ENCODE assay signal across 1 cellular context in the genomic region with DNA sequence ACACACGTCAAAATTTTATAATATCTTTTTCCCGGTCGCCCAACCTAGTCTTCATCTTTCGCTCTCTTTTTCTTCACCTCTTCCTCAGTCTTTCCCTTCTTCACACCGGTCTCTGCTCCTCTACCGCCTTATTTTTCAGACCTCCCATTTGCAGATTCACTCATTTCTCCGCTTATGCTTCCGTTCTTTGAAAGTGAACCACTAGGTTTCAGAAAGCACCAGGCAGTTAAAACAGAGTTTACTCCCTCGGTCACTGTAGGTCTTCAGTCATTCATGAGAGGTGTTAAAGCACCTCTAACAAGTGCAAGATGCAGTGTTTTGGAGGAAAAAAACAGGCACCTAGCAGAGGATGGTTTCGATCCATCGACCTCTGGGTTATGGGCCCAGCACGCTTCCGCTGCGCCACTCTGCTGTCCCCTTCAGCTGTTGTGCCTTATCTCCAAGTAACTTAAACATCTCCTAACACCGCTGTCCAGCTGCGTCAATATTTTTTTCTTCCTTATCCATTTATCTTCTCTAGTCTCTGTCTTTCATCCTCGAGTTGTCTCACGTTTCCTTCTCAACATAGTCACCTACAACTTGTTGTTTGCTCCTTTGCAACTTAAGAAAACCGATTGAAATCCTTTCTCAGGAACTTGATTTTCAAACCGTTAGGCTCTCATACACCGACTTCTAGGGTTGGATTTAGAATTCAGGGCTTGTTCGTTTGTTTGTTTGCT.
TF ChIP-seq lines count a peak whose summit lies in the region.

No MANE protein-coding gene starts in this region.

TF ChIP-seq in HepG2, 621 proteins besides CTCF, POLR2A, EP300 and RAD21 (continued from another document and continues in another):
- TF ChIP-seq, protein P1, sequence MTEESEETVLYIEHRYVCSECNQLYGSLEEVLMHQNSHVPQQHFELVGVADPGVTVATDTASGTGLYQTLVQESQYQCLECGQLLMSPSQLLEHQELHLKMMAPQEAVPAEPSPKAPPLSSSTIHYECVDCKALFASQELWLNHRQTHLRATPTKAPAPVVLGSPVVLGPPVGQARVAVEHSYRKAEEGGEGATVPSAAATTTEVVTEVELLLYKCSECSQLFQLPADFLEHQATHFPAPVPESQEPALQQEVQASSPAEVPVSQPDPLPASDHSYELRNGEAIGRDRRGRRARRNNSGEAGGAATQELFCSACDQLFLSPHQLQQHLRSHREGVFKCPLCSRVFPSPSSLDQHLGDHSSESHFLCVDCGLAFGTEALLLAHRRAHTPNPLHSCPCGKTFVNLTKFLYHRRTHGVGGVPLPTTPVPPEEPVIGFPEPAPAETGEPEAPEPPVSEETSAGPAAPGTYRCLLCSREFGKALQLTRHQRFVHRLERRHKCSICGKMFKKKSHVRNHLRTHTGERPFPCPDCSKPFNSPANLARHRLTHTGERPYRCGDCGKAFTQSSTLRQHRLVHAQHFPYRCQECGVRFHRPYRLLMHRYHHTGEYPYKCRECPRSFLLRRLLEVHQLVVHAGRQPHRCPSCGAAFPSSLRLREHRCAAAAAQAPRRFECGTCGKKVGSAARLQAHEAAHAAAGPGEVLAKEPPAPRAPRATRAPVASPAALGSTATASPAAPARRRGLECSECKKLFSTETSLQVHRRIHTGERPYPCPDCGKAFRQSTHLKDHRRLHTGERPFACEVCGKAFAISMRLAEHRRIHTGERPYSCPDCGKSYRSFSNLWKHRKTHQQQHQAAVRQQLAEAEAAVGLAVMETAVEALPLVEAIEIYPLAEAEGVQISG (CRISPR knock-in tag; IDR thresholded peaks at IDR 0.05), result peak; percentile 73
- no peak; the same call in 1 of the 2 replicates for TF ChIP-seq EHMT2 (IDR thresholded peaks at IDR 0.05; ENCODE audit: borderline replicate concordance, low read depth, low read length)
- peak; percentile 74 for TF ChIP-seq ZEB1 (IDR thresholded peaks at IDR 0.05; ENCODE audit: insufficient replicate concordance, low read depth)
- peak; percentile 93 for TF ChIP-seq ZFP36L1 (CRISPR knock-in tag; IDR thresholded peaks at IDR 0.05)
- TF ChIP-seq PITX1 (CRISPR knock-in tag; IDR thresholded peaks at IDR 0.05), result peak; percentile 70; the same call in 1 of the 2 replicates
- TF ChIP-seq, protein P2, sequence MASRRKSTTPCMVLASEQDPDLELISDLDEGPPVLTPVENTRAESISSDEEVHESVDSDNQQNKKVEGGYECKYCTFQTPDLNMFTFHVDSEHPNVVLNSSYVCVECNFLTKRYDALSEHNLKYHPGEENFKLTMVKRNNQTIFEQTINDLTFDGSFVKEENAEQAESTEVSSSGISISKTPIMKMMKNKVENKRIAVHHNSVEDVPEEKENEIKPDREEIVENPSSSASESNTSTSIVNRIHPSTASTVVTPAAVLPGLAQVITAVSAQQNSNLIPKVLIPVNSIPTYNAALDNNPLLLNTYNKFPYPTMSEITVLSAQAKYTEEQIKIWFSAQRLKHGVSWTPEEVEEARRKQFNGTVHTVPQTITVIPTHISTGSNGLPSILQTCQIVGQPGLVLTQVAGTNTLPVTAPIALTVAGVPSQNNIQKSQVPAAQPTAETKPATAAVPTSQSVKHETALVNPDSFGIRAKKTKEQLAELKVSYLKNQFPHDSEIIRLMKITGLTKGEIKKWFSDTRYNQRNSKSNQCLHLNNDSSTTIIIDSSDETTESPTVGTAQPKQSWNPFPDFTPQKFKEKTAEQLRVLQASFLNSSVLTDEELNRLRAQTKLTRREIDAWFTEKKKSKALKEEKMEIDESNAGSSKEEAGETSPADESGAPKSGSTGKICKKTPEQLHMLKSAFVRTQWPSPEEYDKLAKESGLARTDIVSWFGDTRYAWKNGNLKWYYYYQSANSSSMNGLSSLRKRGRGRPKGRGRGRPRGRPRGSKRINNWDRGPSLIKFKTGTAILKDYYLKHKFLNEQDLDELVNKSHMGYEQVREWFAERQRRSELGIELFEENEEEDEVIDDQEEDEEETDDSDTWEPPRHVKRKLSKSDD (CRISPR knock-in tag; IDR thresholded peaks at IDR 0.05; ENCODE audit: low read depth), result peak; percentile 72; the same call in 1 of the 2 replicates
- TF ChIP-seq, protein P3, sequence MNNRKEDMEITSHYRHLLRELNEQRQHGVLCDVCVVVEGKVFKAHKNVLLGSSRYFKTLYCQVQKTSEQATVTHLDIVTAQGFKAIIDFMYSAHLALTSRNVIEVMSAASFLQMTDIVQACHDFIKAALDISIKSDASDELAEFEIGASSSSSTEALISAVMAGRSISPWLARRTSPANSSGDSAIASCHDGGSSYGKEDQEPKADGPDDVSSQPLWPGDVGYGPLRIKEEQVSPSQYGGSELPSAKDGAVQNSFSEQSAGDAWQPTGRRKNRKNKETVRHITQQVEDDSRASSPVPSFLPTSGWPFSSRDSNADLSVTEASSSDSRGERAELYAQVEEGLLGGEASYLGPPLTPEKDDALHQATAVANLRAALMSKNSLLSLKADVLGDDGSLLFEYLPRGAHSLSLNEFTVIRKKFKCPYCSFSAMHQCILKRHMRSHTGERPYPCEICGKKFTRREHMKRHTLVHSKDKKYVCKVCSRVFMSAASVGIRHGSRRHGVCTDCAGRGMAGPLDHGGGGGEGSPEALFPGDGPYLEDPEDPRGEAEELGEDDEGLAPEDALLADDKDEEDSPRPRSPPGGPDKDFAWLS (CRISPR knock-in tag; IDR thresholded peaks at IDR 0.05; ENCODE audit: borderline replicate concordance), result 0 out of 2 replicates have a peak, but pooled peaks have one; percentile 26
- peak; percentile 30; the same call in 1 of the 2 replicates for TF ChIP-seq KDM1A (CRISPR knock-in tag; IDR thresholded peaks at IDR 0.05)
- TF ChIP-seq ZNF264 (CRISPR knock-in tag; IDR thresholded peaks at IDR 0.05), result peak; percentile 85; the same call in 1 of the 2 replicates
- TF ChIP-seq ZNF761 (CRISPR knock-in tag; conservative IDR thresholded peaks at IDR 0.05), result 0 out of 2 replicates have a peak, but pooled peaks have one; percentile 52
- no peak for TF ChIP-seq SRY (CRISPR knock-in tag; IDR thresholded peaks at IDR 0.05)
- TF ChIP-seq RXRB (CRISPR knock-in tag; IDR thresholded peaks at IDR 0.05; ENCODE audit: borderline replicate concordance), result peak; percentile 71
- no peak for TF ChIP-seq GABPA (IDR thresholded peaks at IDR 0.05; ENCODE audit: low read depth, low read length)
- peak; percentile 60; the same call in 1 of the 2 replicates for TF ChIP-seq GABPA (CRISPR knock-in tag; IDR thresholded peaks at IDR 0.05; ENCODE audit: low read depth)
- TF ChIP-seq, protein P4, sequence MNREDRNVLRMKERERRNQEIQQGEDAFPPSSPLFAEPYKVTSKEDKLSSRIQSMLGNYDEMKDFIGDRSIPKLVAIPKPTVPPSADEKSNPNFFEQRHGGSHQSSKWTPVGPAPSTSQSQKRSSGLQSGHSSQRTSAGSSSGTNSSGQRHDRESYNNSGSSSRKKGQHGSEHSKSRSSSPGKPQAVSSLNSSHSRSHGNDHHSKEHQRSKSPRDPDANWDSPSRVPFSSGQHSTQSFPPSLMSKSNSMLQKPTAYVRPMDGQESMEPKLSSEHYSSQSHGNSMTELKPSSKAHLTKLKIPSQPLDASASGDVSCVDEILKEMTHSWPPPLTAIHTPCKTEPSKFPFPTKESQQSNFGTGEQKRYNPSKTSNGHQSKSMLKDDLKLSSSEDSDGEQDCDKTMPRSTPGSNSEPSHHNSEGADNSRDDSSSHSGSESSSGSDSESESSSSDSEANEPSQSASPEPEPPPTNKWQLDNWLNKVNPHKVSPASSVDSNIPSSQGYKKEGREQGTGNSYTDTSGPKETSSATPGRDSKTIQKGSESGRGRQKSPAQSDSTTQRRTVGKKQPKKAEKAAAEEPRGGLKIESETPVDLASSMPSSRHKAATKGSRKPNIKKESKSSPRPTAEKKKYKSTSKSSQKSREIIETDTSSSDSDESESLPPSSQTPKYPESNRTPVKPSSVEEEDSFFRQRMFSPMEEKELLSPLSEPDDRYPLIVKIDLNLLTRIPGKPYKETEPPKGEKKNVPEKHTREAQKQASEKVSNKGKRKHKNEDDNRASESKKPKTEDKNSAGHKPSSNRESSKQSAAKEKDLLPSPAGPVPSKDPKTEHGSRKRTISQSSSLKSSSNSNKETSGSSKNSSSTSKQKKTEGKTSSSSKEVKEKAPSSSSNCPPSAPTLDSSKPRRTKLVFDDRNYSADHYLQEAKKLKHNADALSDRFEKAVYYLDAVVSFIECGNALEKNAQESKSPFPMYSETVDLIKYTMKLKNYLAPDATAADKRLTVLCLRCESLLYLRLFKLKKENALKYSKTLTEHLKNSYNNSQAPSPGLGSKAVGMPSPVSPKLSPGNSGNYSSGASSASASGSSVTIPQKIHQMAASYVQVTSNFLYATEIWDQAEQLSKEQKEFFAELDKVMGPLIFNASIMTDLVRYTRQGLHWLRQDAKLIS (CRISPR knock-in tag; IDR thresholded peaks at IDR 0.05), result no peak
- TF ChIP-seq, protein P5, sequence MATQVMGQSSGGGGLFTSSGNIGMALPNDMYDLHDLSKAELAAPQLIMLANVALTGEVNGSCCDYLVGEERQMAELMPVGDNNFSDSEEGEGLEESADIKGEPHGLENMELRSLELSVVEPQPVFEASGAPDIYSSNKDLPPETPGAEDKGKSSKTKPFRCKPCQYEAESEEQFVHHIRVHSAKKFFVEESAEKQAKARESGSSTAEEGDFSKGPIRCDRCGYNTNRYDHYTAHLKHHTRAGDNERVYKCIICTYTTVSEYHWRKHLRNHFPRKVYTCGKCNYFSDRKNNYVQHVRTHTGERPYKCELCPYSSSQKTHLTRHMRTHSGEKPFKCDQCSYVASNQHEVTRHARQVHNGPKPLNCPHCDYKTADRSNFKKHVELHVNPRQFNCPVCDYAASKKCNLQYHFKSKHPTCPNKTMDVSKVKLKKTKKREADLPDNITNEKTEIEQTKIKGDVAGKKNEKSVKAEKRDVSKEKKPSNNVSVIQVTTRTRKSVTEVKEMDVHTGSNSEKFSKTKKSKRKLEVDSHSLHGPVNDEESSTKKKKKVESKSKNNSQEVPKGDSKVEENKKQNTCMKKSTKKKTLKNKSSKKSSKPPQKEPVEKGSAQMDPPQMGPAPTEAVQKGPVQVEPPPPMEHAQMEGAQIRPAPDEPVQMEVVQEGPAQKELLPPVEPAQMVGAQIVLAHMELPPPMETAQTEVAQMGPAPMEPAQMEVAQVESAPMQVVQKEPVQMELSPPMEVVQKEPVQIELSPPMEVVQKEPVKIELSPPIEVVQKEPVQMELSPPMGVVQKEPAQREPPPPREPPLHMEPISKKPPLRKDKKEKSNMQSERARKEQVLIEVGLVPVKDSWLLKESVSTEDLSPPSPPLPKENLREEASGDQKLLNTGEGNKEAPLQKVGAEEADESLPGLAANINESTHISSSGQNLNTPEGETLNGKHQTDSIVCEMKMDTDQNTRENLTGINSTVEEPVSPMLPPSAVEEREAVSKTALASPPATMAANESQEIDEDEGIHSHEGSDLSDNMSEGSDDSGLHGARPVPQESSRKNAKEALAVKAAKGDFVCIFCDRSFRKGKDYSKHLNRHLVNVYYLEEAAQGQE (IDR thresholded peaks at IDR 0.05; ENCODE audit: borderline replicate concordance in 1 of 2, low read depth in 1 of 2, low read length in 2 of 2), result peak in 1 of 2 experiments; percentile 83; a peak in 3 of 4 replicates
- peak; percentile 61 for TF ChIP-seq SOX13 (IDR thresholded peaks at IDR 0.05)
- TF ChIP-seq SOX13 (CRISPR knock-in tag; conservative IDR thresholded peaks at IDR 0.05 in 1 of 2, IDR thresholded peaks at IDR 0.05 in 1 of 2), result peak in 1 of 2 experiments; percentile 69; a peak in 2 of 4 replicates
- TF ChIP-seq, protein P6, sequence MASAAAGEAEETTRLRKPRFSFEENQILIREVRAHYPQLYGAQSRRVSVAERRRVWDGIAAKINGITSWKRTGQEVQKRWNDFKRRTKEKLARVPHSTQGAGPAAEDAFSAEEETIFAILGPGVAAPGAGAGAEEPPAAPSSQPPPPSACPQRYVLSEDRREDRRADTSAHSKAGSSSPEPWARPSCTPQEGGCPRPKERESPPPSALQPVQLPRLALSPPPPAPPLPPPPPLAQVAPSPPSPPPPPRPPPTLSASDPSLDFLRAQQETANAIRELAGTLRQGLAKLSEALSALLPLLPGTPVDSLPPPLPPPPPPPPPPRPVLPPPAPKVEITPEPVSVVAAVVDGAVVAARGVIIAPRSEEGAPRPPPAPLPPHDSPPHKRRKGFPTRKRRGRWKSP (CRISPR knock-in tag; IDR thresholded peaks at IDR 0.05), result peak; percentile 88
- peak; percentile 62 for TF ChIP-seq FOSL2 (CRISPR knock-in tag; IDR thresholded peaks at IDR 0.05)
- TF ChIP-seq XRCC5 (optimal IDR thresholded peaks at IDR 0.05; ENCODE audit: low read length), result peak; percentile 56
- peak; percentile 47; the same call in 1 of the 2 replicates for TF ChIP-seq YEATS4 (CRISPR knock-in tag; IDR thresholded peaks at IDR 0.05; ENCODE audit: borderline replicate concordance)
- peak; percentile 47; the same call in 1 of the 2 replicates for TF ChIP-seq RXRA (CRISPR knock-in tag; IDR thresholded peaks at IDR 0.05)
- TF ChIP-seq MED1 (CRISPR knock-in tag; IDR thresholded peaks at IDR 0.05), result peak; percentile 66
- no peak for TF ChIP-seq ATF7 (IDR thresholded peaks at IDR 0.05)
- TF ChIP-seq ATF7 (CRISPR knock-in tag; IDR thresholded peaks at IDR 0.05), result no peak
- TF ChIP-seq, protein P7, sequence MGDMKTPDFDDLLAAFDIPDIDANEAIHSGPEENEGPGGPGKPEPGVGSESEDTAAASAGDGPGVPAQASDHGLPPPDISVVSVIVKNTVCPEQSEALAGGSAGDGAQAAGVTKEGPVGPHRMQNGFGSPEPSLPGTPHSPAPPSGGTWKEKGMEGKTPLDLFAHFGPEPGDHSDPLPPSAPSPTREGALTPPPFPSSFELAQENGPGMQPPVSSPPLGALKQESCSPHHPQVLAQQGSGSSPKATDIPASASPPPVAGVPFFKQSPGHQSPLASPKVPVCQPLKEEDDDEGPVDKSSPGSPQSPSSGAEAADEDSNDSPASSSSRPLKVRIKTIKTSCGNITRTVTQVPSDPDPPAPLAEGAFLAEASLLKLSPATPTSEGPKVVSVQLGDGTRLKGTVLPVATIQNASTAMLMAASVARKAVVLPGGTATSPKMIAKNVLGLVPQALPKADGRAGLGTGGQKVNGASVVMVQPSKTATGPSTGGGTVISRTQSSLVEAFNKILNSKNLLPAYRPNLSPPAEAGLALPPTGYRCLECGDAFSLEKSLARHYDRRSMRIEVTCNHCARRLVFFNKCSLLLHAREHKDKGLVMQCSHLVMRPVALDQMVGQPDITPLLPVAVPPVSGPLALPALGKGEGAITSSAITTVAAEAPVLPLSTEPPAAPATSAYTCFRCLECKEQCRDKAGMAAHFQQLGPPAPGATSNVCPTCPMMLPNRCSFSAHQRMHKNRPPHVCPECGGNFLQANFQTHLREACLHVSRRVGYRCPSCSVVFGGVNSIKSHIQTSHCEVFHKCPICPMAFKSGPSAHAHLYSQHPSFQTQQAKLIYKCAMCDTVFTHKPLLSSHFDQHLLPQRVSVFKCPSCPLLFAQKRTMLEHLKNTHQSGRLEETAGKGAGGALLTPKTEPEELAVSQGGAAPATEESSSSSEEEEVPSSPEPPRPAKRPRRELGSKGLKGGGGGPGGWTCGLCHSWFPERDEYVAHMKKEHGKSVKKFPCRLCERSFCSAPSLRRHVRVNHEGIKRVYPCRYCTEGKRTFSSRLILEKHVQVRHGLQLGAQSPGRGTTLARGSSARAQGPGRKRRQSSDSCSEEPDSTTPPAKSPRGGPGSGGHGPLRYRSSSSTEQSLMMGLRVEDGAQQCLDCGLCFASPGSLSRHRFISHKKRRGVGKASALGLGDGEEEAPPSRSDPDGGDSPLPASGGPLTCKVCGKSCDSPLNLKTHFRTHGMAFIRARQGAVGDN (CRISPR knock-in tag; IDR thresholded peaks at IDR 0.05), result no peak
- TF ChIP-seq ZMYM2 (CRISPR knock-in tag; IDR thresholded peaks at IDR 0.05), result peak; percentile 87
